2 cellular contexts compared by ENCODE assay signal in genomic region chr6:124199226-124199625, GRCh38.
TF ChIP-seq lines count a peak whose summit lies in the region.

No MANE protein-coding gene starts in this region.

TF ChIP-seq in GM23338, 12 proteins besides CTCF, POLR2A, EP300 and RAD21 (continued from another document):
- no peak for TF ChIP-seq ETS1 (IDR thresholded peaks at IDR 0.05)
- TF ChIP-seq REST (IDR thresholded peaks at IDR 0.05; ENCODE audit: unreplicated experiment) = no peak
- TF ChIP-seq CREB1 (CRISPR knock-in tag; IDR thresholded peaks at IDR 0.05; ENCODE audit: low read depth) = no peak
- no peak for TF ChIP-seq EZH2 (IDR thresholded peaks at IDR 0.05; ENCODE audit: low read depth, unreplicated experiment)
- no peak for TF ChIP-seq NANOG (IDR thresholded peaks at IDR 0.05; ENCODE audit: borderline replicate concordance)
- TF ChIP-seq ZNF462 (CRISPR knock-in tag; IDR thresholded peaks at IDR 0.05) = no peak

TF ChIP-seq in HepG2, 621 proteins besides CTCF, POLR2A, EP300 and RAD21 (continued from another document):
- TF ChIP-seq ZSCAN30 (CRISPR knock-in tag; IDR thresholded peaks at IDR 0.05) (no peak), SETDB1 (CRISPR knock-in tag; IDR thresholded peaks at IDR 0.05; ENCODE audit: borderline replicate concordance) (no peak), IKZF5 (CRISPR knock-in tag; IDR thresholded peaks at IDR 0.05) (no peak), ZNF670 (CRISPR knock-in tag; IDR thresholded peaks at IDR 0.05; ENCODE audit: borderline replicate concordance) (no peak), ZMAT3 (CRISPR knock-in tag; conservative IDR thresholded peaks at IDR 0.05) (no peak), SP1 (IDR thresholded peaks at IDR 0.05) (no peak), SP1 (CRISPR knock-in tag; IDR thresholded peaks at IDR 0.05) (no peak), THAP11 (CRISPR knock-in tag; IDR thresholded peaks at IDR 0.05) (no peak), ZNF296 (CRISPR knock-in tag; conservative IDR thresholded peaks at IDR 0.05) (no peak), SATB2 (CRISPR knock-in tag; IDR thresholded peaks at IDR 0.05) (no peak), RARA (CRISPR knock-in tag; IDR thresholded peaks at IDR 0.05) (no peak), ZBTB8A (CRISPR knock-in tag; IDR thresholded peaks at IDR 0.05; ENCODE audit: borderline replicate concordance, low read depth) (no peak), ZFP90 (CRISPR knock-in tag; IDR thresholded peaks at IDR 0.05; ENCODE audit: borderline replicate concordance) (no peak), CBX2 (IDR thresholded peaks at IDR 0.05; ENCODE audit: low read depth, low read length) (no peak), CBX2 (CRISPR knock-in tag; IDR thresholded peaks at IDR 0.05; ENCODE audit: low read depth) (no peak), ZNF432 (CRISPR knock-in tag; IDR thresholded peaks at IDR 0.05; ENCODE audit: borderline replicate concordance) (no peak), HOXD1 (CRISPR knock-in tag; IDR thresholded peaks at IDR 0.05) (no peak)
- TF ChIP-seq, protein P1, sequence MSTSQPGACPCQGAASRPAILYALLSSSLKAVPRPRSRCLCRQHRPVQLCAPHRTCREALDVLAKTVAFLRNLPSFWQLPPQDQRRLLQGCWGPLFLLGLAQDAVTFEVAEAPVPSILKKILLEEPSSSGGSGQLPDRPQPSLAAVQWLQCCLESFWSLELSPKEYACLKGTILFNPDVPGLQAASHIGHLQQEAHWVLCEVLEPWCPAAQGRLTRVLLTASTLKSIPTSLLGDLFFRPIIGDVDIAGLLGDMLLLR (CRISPR knock-in tag; IDR thresholded peaks at IDR 0.05) = no peak
- TF ChIP-seq, protein P2, sequence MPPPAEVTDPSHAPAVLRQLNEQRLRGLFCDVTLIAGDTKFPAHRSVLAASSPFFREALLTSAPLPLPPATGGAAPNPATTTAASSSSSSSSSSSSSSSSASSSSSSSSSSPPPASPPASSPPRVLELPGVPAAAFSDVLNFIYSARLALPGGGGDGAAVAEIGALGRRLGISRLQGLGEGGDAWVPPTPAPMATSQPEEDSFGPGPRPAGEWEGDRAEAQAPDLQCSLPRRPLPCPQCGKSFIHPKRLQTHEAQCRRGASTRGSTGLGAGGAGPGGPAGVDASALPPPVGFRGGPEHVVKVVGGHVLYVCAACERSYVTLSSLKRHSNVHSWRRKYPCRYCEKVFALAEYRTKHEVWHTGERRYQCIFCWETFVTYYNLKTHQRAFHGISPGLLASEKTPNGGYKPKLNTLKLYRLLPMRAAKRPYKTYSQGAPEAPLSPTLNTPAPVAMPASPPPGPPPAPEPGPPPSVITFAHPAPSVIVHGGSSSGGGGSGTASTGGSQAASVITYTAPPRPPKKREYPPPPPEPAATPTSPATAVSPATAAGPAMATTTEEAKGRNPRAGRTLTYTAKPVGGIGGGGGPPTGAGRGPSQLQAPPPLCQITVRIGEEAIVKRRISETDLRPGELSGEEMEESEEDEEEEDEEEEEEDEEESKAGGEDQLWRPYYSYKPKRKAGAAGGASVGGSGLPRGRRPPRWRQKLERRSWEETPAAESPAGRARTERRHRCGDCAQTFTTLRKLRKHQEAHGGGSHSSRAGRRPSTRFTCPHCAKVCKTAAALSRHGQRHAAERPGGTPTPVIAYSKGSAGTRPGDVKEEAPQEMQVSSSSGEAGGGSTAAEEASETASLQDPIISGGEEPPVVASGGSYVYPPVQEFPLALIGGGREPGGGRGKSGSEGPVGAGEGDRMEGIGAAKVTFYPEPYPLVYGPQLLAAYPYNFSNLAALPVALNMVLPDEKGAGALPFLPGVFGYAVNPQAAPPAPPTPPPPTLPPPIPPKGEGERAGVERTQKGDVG (CRISPR knock-in tag; IDR thresholded peaks at IDR 0.05; ENCODE audit: borderline replicate concordance) = no peak
